In the genomic region with DNA sequence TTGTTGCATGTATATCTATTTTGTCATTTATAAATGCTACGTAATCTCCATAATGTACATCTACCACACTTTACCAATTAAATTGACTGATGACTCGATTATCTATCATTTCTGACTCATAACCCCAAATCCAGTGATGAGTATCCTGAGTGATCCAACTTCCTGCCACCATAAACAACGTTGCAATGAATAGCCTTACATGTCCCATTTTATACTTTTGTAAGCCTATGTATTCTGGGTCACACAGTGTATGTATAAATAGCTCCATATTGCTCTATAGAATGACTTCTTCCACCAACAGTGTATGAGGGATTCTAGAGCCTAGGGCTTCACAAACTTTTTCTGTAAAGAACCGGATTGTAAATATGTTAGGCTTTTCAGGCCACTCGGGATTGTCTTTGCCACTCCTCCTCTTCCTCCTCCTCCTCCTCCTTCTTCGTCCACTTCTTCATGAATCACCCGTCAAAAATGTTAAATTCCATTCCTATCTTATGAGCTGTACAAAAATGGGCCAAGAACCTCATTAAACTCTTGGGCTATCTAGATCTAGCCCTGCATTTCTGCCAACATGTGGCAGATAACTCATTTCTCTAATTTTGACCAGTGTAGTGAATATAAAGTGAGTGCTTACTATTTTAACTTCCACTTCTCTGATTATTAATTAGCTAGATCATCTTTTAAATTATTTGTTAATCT, we compare ENCODE assay signal across 14 cellular contexts.
DNase-seq lines count a peak whose midpoint lies in the region; ATAC-seq and TF ChIP-seq lines count a peak whose summit lies in the region.
"Had no signal": no experiment of that assay in that cellular context is flagged by ENCODE, and none has a peak within 500 bp of the region (broad histone marks: within the 10 kb centered on the region; RNA-seq: fewer than 3 reads in every experiment).

No MANE protein-coding gene starts in this region.

- no peak for TF ChIP-seq CTCF in astrocyte of the cerebellum (IDR thresholded peaks at IDR 0.05; ENCODE audit: low read depth, low read length, missing control alignments)

- peak overlapping the region; percentile 86 for H3K27ac ChIP-seq in ACC112 (ENCODE audit: low read depth, low read length)

- peaks cover 22% of the 10 kb centered on the region for H3K4me1 ChIP-seq in ACC112 (ENCODE audit: control insufficient read depth, insufficient read depth, low read length, unreplicated experiment)

- H3K79me2 ChIP-seq in ACC112 (ENCODE audit: control insufficient read depth, insufficient read depth, low read length, unreplicated experiment), result no peaks in the 10 kb centered on the region

- POLR2A ChIA-PET in HEK293T (lab: Yijun Ruan, JAX), result no interaction called here

- CTCF ChIA-PET in HEK293T (lab: Yijun Ruan, JAX), result no interaction called here

- H3K4me3 ChIP-seq in ACC112 (ENCODE audit: low read depth, low read length), result peak overlapping the region; percentile 41
- H3K4me3 ChIP-seq in astrocyte of the cerebellum (ENCODE audit: low read depth, low read length), result no peak overlapping the region

- H3K36me3 ChIP-seq in ACC112 (ENCODE audit: insufficient read depth, low read length), result no peaks in the 10 kb centered on the region

- in situ Hi-C loops in astrocyte of the cerebellum (cut with HindIII; ENCODE audit: low sequenced_read_pairs), result no loop called here
- in situ Hi-C loops in KBM-7 (cut with MboI; ENCODE audit: low pct_unique_long_range_greater_than_20kb, low sequenced_read_pairs), result no loop called here

- DNase-seq in HT1080 (ENCODE audit: low read depth) (peak; percentile 90), astrocyte of the cerebellum (ENCODE audit: low read depth) (peak; percentile 26), iris pigment epithelial cell (ENCODE audit: low read depth) (peak; percentile 75), NCI-H2081 treated with DMSO at 0.1 percent for 48 hours (lab: John Stamatoyannopoulos, UW) (no peak), KBM-7 (no peak), HEK293T (ENCODE audit: extremely low spot score) (no peak)
- DNase-seq: activated CD8-positive, alpha-beta memory T cell treated with anti-CD3 and anti-CD28 coated beads, Interleukin-2, amount 10 ng/mL, durations not matched to agents 7 days and 5 days; activated naive CD8-positive, alpha-beta T cell treated with anti-CD3 and anti-CD28 coated beads, Interleukin-2, amount 50 U/mL, for 24 hours; naive thymus-derived CD8-positive, alpha-beta T cell; NCI-H1694; T-helper 2 cell had no signal

- no peak for ATAC-seq in HG03095 (IDR thresholded peaks at IDR 0.05; ENCODE audit: unreplicated experiment)
- ATAC-seq: activated CD8-positive, alpha-beta memory T cell treated with anti-CD3 and anti-CD28 coated beads, Interleukin-2, amount 10 ng/mL, durations not matched to agents 7 days and 5 days; activated naive CD8-positive, alpha-beta T cell treated with anti-CD3 and anti-CD28 coated beads, Interleukin-2, amount 50 U/mL, for 24 hours; HepG2; naive thymus-derived CD8-positive, alpha-beta T cell had no signal

- no peak overlapping the region for H2AFZ ChIP-seq in ACC112 (ENCODE audit: low read length, unreplicated experiment)

- H3K27me3 ChIP-seq in ACC112 (ENCODE audit: insufficient read depth, low read length), result no peaks in the 10 kb centered on the region

TF ChIP-seq in HEK293T, 16 proteins besides CTCF, POLR2A, EP300 and RAD21:
- TF ChIP-seq SP1 (IDR thresholded peaks at IDR 0.05) (no peak), SUZ12 (IDR thresholded peaks at IDR 0.05) (no peak), L3MBTL2 (conservative IDR thresholded peaks at IDR 0.05) (no peak), NFRKB (IDR thresholded peaks at IDR 0.05) (no peak), BHLHE40 (IDR thresholded peaks at IDR 0.05; ENCODE audit: borderline replicate concordance) (no peak), ZNF384 (IDR thresholded peaks at IDR 0.05) (no peak), LEF1 (IDR thresholded peaks at IDR 0.05; ENCODE audit: borderline replicate concordance) (no peak), HDGF (IDR thresholded peaks at IDR 0.05; ENCODE audit: borderline replicate concordance) (no peak), FOXA1 (IDR thresholded peaks at IDR 0.05) (no peak), ARNT (IDR thresholded peaks at IDR 0.05) (no peak), FOXK2 (IDR thresholded peaks at IDR 0.05) (no peak), FOXM1 (IDR thresholded peaks at IDR 0.05; ENCODE audit: borderline replicate concordance) (no peak), TARDBP (IDR thresholded peaks at IDR 0.05) (no peak), CTBP1 (IDR thresholded peaks at IDR 0.05; ENCODE audit: borderline replicate concordance) (no peak)
- TF ChIP-seq, protein P1, sequence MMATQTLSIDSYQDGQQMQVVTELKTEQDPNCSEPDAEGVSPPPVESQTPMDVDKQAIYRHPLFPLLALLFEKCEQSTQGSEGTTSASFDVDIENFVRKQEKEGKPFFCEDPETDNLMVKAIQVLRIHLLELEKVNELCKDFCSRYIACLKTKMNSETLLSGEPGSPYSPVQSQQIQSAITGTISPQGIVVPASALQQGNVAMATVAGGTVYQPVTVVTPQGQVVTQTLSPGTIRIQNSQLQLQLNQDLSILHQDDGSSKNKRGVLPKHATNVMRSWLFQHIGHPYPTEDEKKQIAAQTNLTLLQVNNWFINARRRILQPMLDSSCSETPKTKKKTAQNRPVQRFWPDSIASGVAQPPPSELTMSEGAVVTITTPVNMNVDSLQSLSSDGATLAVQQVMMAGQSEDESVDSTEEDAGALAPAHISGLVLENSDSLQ (IDR thresholded peaks at IDR 0.05), result no peak
TF ChIP-seq in HEK293T: peak in this region for 0.

Comparison
In these comparisons a context has a peak if more than half of its experiments do, and no peak if none do; other contexts are left out.
1. DNase-seq: peak in HT1080 (single experiment), astrocyte of the cerebellum (single experiment) and iris pigment epithelial cell (single experiment); none in NCI-H2081 treated with DMSO at 0.1 percent for 48 hours (single experiment), KBM-7 (single experiment) and HEK293T (single experiment).